9 cellular contexts compared by ENCODE assay signal in genomic region chr7:47266131-47266706, GRCh38.
DNase-seq lines count a peak whose midpoint lies in the region; ATAC-seq, FAIRE-seq and TF ChIP-seq lines count a peak whose summit lies in the region.
"Had no signal": no experiment of that assay in that cellular context is flagged by ENCODE, and none has a peak within 500 bp of the region (broad histone marks: within the 10 kb centered on the region; RNA-seq: fewer than 3 reads in every experiment).

No MANE protein-coding gene starts in this region.

- H4K20me1 ChIP-seq in keratinocyte (ENCODE audit: control insufficient read depth, extremely low read depth, insufficient read depth, low read length) = no peaks in the 10 kb centered on the region

- H3K9me1 ChIP-seq in keratinocyte (ENCODE audit: control insufficient read depth, extremely low read depth, insufficient read depth, low read length) = no peaks in the 10 kb centered on the region

- peak; percentile 85 to 97 (median 95) for TF ChIP-seq CTCF in keratinocyte (optimal IDR thresholded peaks at IDR 0.05 in 1 of 3, IDR thresholded peaks at IDR 0.05 in 1 of 3, conservative IDR thresholded peaks at IDR 0.05 in 1 of 3; ENCODE audit: extremely low read depth in 1 of 3, insufficient read depth in 2 of 3, low read length in 3 of 3)

- in situ Hi-C loops in T47D (cut with HindIII; ENCODE audit: low pct_unique_long_range_greater_than_20kb, low sequenced_read_pairs) = no loop called here

- dilution Hi-C loops in keratinocyte (cut with MboI; ENCODE audit: extremely low pct_ligation_motif_present, low sequenced_read_pairs) = no loop called here

- no peaks in the 10 kb centered on the region for H3K4me1 ChIP-seq in keratinocyte (ENCODE audit: control insufficient read depth, extremely low read depth, insufficient read depth, low read length)

- H3K36me3 ChIP-seq in keratinocyte (ENCODE audit: control insufficient read depth in 2 of 2, extremely low read depth in 1 of 2, insufficient read depth in 2 of 2, low read length in 2 of 2) = no peaks in the 10 kb centered on the region

- no peaks in the 10 kb centered on the region for H3K27me3 ChIP-seq in keratinocyte (ENCODE audit: control insufficient read depth, extremely low read depth, insufficient read depth, low read length)

- no peaks in the 10 kb centered on the region for H3K79me2 ChIP-seq in keratinocyte (ENCODE audit: control insufficient read depth, insufficient read depth, low read length)

- ATAC-seq in GM21367 (IDR thresholded peaks at IDR 0.05; ENCODE audit: unreplicated experiment) = peak; percentile 69

- H3K9ac ChIP-seq in keratinocyte (ENCODE audit: control insufficient read depth, extremely low read depth, insufficient read depth, low read length) = no peak overlapping the region

- DNase-seq in ELR (ENCODE audit: low read depth) (peak; percentile 75), HT-29 (ENCODE audit: low spot score) (peak; percentile 83), RCC 7860 (ENCODE audit: low spot score) (peak; percentile 81), T47D (ENCODE audit: low read depth in 1 of 2, low spot score in 1 of 2) (peak; percentile 54 to 70), keratinocyte (ENCODE audit: low read depth, low spot score) (no peak), D341Med (ENCODE audit: low spot score) (no peak)
- DNase-seq in stimulated activated CD4-positive, alpha-beta T cell treated with anti-CD3 and anti-CD28 coated beads, Interleukin-1b, Interleukin-23, amount 100 ng/mL, for 48 hours = peak; percentile 31

- H3K9me3 ChIP-seq in keratinocyte (ENCODE audit: control insufficient read depth, low read depth, low read length) = no peaks in the 10 kb centered on the region

- FAIRE-seq in RCC 7860 (lab: Jason Lieb, UNC) = no peak
- FAIRE-seq in keratinocyte (lab: Jason Lieb, UNC) = peak; percentile 95
- FAIRE-seq: colon had no signal

- H3K4me2 ChIP-seq in keratinocyte (ENCODE audit: control insufficient read depth, extremely low read depth, insufficient read depth, low read depth, low read length) = no peak overlapping the region

- H3K4me3 ChIP-seq in keratinocyte (ENCODE audit: control insufficient read depth in 2 of 3, extremely low read depth in 1 of 3, insufficient read depth in 2 of 3, low read depth in 1 of 3, low read length in 3 of 3) = no peak overlapping the region

- H2AFZ ChIP-seq in keratinocyte (ENCODE audit: control insufficient read depth, low read length) = no peak overlapping the region

- H3K27ac ChIP-seq in keratinocyte (ENCODE audit: control insufficient read depth, insufficient read depth, low read length) = no peak overlapping the region

Comparison
In these comparisons a context has a peak if more than half of its experiments do, and no peak if none do; other contexts are left out.
1. DNase-seq: peak in ELR (single experiment), HT-29 (single experiment), RCC 7860 (single experiment), T47D (2 of 2) and stimulated activated CD4-positive, alpha-beta T cell treated with anti-CD3 and anti-CD28 coated beads, Interleukin-1b, Interleukin-23, amount 100 ng/mL, for 48 hours (single experiment); none in keratinocyte (single experiment) and D341Med (single experiment).